In genomic region chr1:24934300-24935195, GRCh38 we compare ENCODE assay signal across 1 cellular context.
TF ChIP-seq lines count a peak whose summit lies in the region.

No MANE protein-coding gene starts in this region.

TF ChIP-seq in IMR-90, 13 proteins besides CTCF, POLR2A, EP300 and RAD21 (continued from another document):
- TF ChIP-seq, protein P1, sequence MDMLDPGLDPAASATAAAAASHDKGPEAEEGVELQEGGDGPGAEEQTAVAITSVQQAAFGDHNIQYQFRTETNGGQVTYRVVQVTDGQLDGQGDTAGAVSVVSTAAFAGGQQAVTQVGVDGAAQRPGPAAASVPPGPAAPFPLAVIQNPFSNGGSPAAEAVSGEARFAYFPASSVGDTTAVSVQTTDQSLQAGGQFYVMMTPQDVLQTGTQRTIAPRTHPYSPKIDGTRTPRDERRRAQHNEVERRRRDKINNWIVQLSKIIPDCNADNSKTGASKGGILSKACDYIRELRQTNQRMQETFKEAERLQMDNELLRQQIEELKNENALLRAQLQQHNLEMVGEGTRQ (IDR thresholded peaks at IDR 0.05; ENCODE audit: low read depth, low read length), result no peak
- TF ChIP-seq BHLHE40 (IDR thresholded peaks at IDR 0.05; ENCODE audit: low read depth, low read length) (no peak), RCOR1 (IDR thresholded peaks at IDR 0.05; ENCODE audit: insufficient replicate concordance, low read length) (no peak), RFX5 (IDR thresholded peaks at IDR 0.05; ENCODE audit: low read depth, low read length) (no peak), CEBPB (IDR thresholded peaks at IDR 0.05; ENCODE audit: low read depth, low read length) (no peak), CHD1 (IDR thresholded peaks at IDR 0.05; ENCODE audit: low read depth, low read length) (no peak)
- TF ChIP-seq, protein P2, sequence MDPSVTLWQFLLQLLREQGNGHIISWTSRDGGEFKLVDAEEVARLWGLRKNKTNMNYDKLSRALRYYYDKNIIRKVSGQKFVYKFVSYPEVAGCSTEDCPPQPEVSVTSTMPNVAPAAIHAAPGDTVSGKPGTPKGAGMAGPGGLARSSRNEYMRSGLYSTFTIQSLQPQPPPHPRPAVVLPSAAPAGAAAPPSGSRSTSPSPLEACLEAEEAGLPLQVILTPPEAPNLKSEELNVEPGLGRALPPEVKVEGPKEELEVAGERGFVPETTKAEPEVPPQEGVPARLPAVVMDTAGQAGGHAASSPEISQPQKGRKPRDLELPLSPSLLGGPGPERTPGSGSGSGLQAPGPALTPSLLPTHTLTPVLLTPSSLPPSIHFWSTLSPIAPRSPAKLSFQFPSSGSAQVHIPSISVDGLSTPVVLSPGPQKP (IDR thresholded peaks at IDR 0.05; ENCODE audit: borderline replicate concordance, low read depth, low read length), result no peak
